In the genomic region with DNA sequence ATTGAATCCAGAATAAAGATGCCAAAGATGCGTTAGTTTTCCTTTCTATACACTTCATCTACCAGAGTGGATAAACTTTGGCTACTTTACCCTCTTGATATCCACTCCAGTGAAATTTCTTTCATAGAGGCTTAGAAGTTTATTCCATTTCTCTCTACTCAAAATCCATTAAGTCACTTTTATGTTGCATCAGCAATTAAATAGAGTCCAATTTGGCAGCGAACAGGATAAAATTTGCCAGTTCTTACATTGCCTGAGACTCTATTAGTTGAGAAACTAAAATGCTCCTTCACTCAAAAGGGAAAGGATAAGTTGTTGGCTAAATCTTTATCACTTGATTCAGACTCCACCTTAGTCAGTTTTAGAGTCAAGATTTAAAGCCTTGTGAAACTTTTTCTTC, we compare ENCODE assay signal across 12 cellular contexts.
DNase-seq lines count a peak whose midpoint lies in the region; ATAC-seq lines count a peak whose summit lies in the region.
"Had no signal": no experiment of that assay in that cellular context is flagged by ENCODE, and none has a peak within 500 bp of the region (broad histone marks: within the 10 kb centered on the region; RNA-seq: fewer than 3 reads in every experiment).

No MANE protein-coding gene starts in this region.

- DNase-seq in DMS79 treated with DMSO at 0.1 percent for 48 hours (lab: John Stamatoyannopoulos, UW) = peak; percentile 93
- DNase-seq in KBM-7 = peak; percentile 5
- DNase-seq in OCI-M1 (lab: John Stamatoyannopoulos, UW) = peak; percentile 13
- no peak for DNase-seq in CD1c-positive myeloid dendritic cell (ENCODE audit: extremely low spot score)
- DNase-seq: AML-193; Calu3; CD4-positive, CD25-positive, alpha-beta regulatory T cell; DMS 273 treated with DMSO at 0.1 percent for 48 hours; EL had no signal

- ATAC-seq in HG03097 (IDR thresholded peaks at IDR 0.05; ENCODE audit: low FRiP score, unreplicated experiment) (no peak), GM21526 (IDR thresholded peaks at IDR 0.05; ENCODE audit: low FRiP score, unreplicated experiment) (no peak)
- ATAC-seq: HCT116 had no signal

- in situ Hi-C loops in KBM-7 (cut with MboI; ENCODE audit: low pct_unique_long_range_greater_than_20kb, low sequenced_read_pairs) = no loop called here
